27 cellular contexts compared by ENCODE assay signal in the genomic region with DNA sequence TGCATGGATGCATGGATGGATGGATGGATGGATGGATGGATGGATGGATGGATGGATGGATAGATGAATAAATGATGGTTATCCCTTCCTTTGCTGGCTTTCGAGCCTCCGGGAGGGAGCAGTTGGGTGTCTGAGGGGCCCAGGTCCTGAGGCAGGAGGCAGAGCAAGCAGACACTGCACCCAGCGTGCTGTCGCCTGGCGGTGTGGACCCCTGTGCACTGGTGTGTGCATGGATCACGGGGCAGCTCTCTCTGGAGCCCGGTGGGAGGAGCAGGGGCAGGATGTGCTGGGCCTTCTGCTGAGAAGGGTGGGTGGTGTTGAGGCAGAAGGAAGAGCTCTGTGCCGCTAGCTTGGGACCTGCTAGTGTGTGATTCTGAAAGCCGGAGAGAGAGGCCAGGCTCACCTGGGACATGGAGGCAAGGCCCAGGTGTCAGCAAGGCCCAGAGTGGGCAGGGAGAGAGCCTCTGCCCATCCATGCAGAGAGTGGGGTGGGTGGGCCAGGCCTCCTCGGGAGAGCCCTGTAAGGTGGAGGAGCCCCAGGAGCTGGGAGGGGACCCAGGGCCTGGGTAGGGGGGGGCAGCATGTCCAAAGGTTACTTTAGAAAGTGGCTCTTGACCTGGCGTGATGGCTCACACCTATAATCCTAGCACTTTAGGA.
"Had no signal": no experiment of that assay in that cellular context is flagged by ENCODE, and none has a peak within 500 bp of the region (broad histone marks: within the 10 kb centered on the region; RNA-seq: fewer than 3 reads in every experiment).

No MANE protein-coding gene starts in this region.

- H3K4me1 Mint-ChIP-seq: activated naive CD8-positive, alpha-beta T cell treated with anti-CD3 and anti-CD28 coated beads, Interleukin-2, amount 50 U/mL, for 24 hours; mesothelial cell of epicardium; neural crest cell had no signal

- H3K4me1 ChIP-seq: gastroesophageal sphincter, testis, uterus had no signal

- H3K4me3 Mint-ChIP-seq: activated naive CD8-positive, alpha-beta T cell treated with anti-CD3 and anti-CD28 coated beads, Interleukin-2, amount 50 U/mL, for 24 hours; mesothelial cell of epicardium; naive B cell; neural crest cell; T-helper 1 cell treated with Interleukin-12 subunit alpha and Interleukin-12 subunit beta and Interleukin-4 antibody, amounts not matched to agents 30 μg/mL and 1 μg/mL, for 36 hours had no signal

- H3K9me3 ChIP-seq: gastroesophageal sphincter, left lung, testis, uterus had no signal

- DNase-seq: activated CD4-positive, alpha-beta T cell treated with anti-CD3 and anti-CD28 coated beads for 48 hours; activated CD4-positive, alpha-beta T cell treated with anti-CD3 and anti-CD28 coated beads, Interleukin-2, amount 50 U/mL, for 48 hours; activated CD8-positive, alpha-beta memory T cell treated with anti-CD3 and anti-CD28 coated beads for 24 hours; activated naive CD4-positive, alpha-beta T cell treated with Interleukin-2 at 50 U/mL for 16 hours; activated naive CD8-positive, alpha-beta T cell treated with anti-CD3 and anti-CD28 coated beads, Interleukin-2, amount 50 U/mL, for 24 hours; activated T-cell treated with anti-CD3 and anti-CD28 coated beads, Interleukin-2, amount 50 U/mL, for 48 hours; amygdala; caudate nucleus; hippocampal formation; left lung; naive B cell; occipital lobe; stimulated activated CD4-positive, alpha-beta T cell treated with anti-CD3 and anti-CD28 coated beads, Interleukin-2, amount 100 ng/mL, for 48 hours; stimulated activated naive CD4-positive, alpha-beta T cell treated with Interleukin-2 at 50 U/mL for 16 hours; SW 1271; T-helper 9 cell; testis; trophoblast cell; uterus had no signal

- H3K4me3 ChIP-seq: gastroesophageal sphincter, left lung, testis, uterus had no signal

- H3K27ac Mint-ChIP-seq: activated naive CD8-positive, alpha-beta T cell treated with anti-CD3 and anti-CD28 coated beads, Interleukin-2, amount 50 U/mL, for 24 hours; activated T-helper 2 cell treated with anti-CD3 and anti-CD28 coated beads, Interferon-gamma antibody, Interleukin-2, Interleukin-4, amounts not matched to agents 10 μg/mL and 5 μg/mL and 100 μg/mL, durations not matched to agents 14 hours and 24 hours and 36 hours; mesothelial cell of epicardium; naive B cell; T-helper 1 cell treated with Interleukin-12 subunit alpha and Interleukin-12 subunit beta and Interleukin-4 antibody, amounts not matched to agents 30 μg/mL and 1 μg/mL, for 36 hours had no signal

- ATAC-seq: activated CD4-positive, CD25-positive, alpha-beta regulatory T cell treated with anti-CD3 and anti-CD28 coated beads, Interleukin-2, amount 50 U/mL, for 24 hours; activated naive CD8-positive, alpha-beta T cell treated with anti-CD3 and anti-CD28 coated beads, Interleukin-2, amount 50 U/mL, for 24 hours; gastroesophageal sphincter; left lung; right cardiac atrium had no signal

- H3K27me3 ChIP-seq: left lung, testis, uterus had no signal

- H3K27me3 Mint-ChIP-seq: activated naive CD8-positive, alpha-beta T cell treated with anti-CD3 and anti-CD28 coated beads, Interleukin-2, amount 50 U/mL, for 24 hours; naive B cell had no signal

- H3K36me3 ChIP-seq: gastroesophageal sphincter, left lung, uterus had no signal

- H3K36me3 Mint-ChIP-seq: mesothelial cell of epicardium, naive B cell had no signal

- H3K27ac ChIP-seq: gastroesophageal sphincter, left lung, testis, uterus, VCaP had no signal

- H3K9me3 Mint-ChIP-seq: activated naive CD8-positive, alpha-beta T cell treated with anti-CD3 and anti-CD28 coated beads, Interleukin-2, amount 50 U/mL, for 24 hours; activated T-helper 2 cell treated with anti-CD3 and anti-CD28 coated beads, Interferon-gamma antibody, Interleukin-2, Interleukin-4, amounts not matched to agents 10 μg/mL and 5 μg/mL and 100 μg/mL, durations not matched to agents 14 hours and 24 hours and 36 hours; mesothelial cell of epicardium; naive B cell; neural crest cell; T-helper 1 cell treated with Interleukin-12 subunit alpha and Interleukin-12 subunit beta and Interleukin-4 antibody, amounts not matched to agents 30 μg/mL and 1 μg/mL, for 36 hours had no signal
